Comparison of ENCODE assay signal across 6 cellular contexts in the genomic region with DNA sequence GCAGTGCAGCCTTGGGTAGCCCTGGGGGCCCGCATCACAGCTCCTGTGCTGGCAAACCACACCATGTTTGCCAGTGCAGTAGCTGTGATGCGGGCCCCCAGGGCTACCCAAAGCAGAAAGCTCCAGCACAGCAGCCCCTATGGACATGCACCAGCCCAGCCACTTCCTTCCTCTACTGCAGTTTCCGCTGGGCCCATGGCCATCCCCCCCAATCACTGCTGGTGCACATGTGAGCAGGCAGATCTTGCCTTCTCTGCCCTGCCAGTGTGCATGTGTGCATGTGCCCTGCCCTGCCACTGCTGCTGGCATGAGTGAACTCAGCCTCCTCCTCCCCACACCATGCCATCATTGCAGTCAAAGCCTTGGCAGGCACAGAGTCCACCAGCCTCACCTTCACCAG.
"Had no signal": no experiment of that assay in that cellular context is flagged by ENCODE, and none has a peak within 500 bp of the region (broad histone marks: within the 10 kb centered on the region; RNA-seq: fewer than 3 reads in every experiment).

No MANE protein-coding gene starts in this region.

- H3K4me3 ChIP-seq: GM23338 had no signal

- H2AFZ ChIP-seq: GM23338 had no signal

- H3K27ac ChIP-seq: HL-60 had no signal

- ATAC-seq: GM23338, HepG2 had no signal

- DNase-seq: H9, HCEC 1CT, KBM-7 had no signal

- H3K4me2 ChIP-seq: GM23338 had no signal
